Comparison of ENCODE assay signal across 8 cellular contexts in genomic region chr1:67400029-67400786, GRCh38. TPM values are rescaled to one million over a fixed set of nuclear protein-coding genes. Genes with fewer than 3 reads are reported as not detected.
A peak's percentile ranks its signal among the peaks of the same experiment; 100 is the strongest.
DNase-seq lines count a peak whose midpoint lies in the region; ATAC-seq, FAIRE-seq and TF ChIP-seq lines count a peak whose summit lies in the region.
"Not testable (repeated sequence)": the region's sequence is repeated elsewhere in the genome, so short reads cannot be mapped to it uniquely, and the experiment has no call there.

No MANE protein-coding gene starts in this region.

- not testable (repeated sequence) for H3K4me3 ChIP-seq in GM23338; PC-3 (ENCODE audit: low read length); bronchial epithelial cell (ENCODE audit: low read depth, low read length)

- intact Hi-C loops in PC-3 (cut with micrococcal nuclease), result not testable (repeated sequence)

- H3K36me3 Mint-ChIP-seq in GM23338 (ENCODE audit: low read depth), result peaks cover 18% of the 10 kb centered on the region
- peaks cover 65% of the 10 kb centered on the region for H3K36me3 Mint-ChIP-seq in activated T-helper 17 cell treated with anti-CD3 and anti-CD28 coated beads, Interleukin-2, amount 50 U/mL, for 72 hours (ENCODE audit: low read depth)
- peaks cover 30 to 47% of the 10 kb centered on the region in 2 donors for H3K36me3 Mint-ChIP-seq in stimulated activated naive B cell treated with anti-CD40 and anti-IgM and Interleukin-4, amounts not matched to agents 10 μg/mL and 1 μg/mL and 100 μg/mL, for 72 hours

- H3K4me1 ChIP-seq in GM23338 (ENCODE audit: insufficient read depth), result peaks cover 17% of the 10 kb centered on the region
- peaks cover 11% of the 10 kb centered on the region for H3K4me1 ChIP-seq in PC-3 (ENCODE audit: insufficient read depth, low read length)

- H3K27ac ChIP-seq in GM23338 (ENCODE audit: low read depth), result peak overlapping the region; percentile 13; the same call in 1 of the 2 replicates
- H3K27ac ChIP-seq in PC-3 (ENCODE audit: low read length), result not testable (repeated sequence)

- H3K36me3 ChIP-seq in GM23338 (ENCODE audit: insufficient read depth); PC-3 (ENCODE audit: low read depth, low read length); bronchial epithelial cell (ENCODE audit: control insufficient read depth, insufficient read depth, low read length): not testable (repeated sequence)

- not testable (repeated sequence) for H3K9me3 ChIP-seq in PC-3 (ENCODE audit: low read length)

- H3K27ac Mint-ChIP-seq in GM23338, result peak overlapping the region; percentile 63
- H3K27ac Mint-ChIP-seq in activated T-helper 17 cell treated with anti-CD3 and anti-CD28 coated beads, Interleukin-2, amount 50 U/mL, for 72 hours, result peak overlapping the region; percentile 82
- H3K27ac Mint-ChIP-seq in stimulated activated naive B cell treated with anti-CD40 and anti-IgM and Interleukin-4, amounts not matched to agents 10 μg/mL and 1 μg/mL and 100 μg/mL, for 72 hours, result peak overlapping the region; percentile 25

- H4K20me1 ChIP-seq in GM23338 (replicated peaks; ENCODE audit: insufficient read depth); PC-3 (ENCODE audit: low read length): not testable (repeated sequence)

- not testable (repeated sequence) for H3K9me3 Mint-ChIP-seq in GM23338; activated T-helper 17 cell treated with anti-CD3 and anti-CD28 coated beads, Interleukin-2, amount 50 U/mL, for 72 hours; stimulated activated naive B cell treated with anti-CD40 and anti-IgM and Interleukin-4, amounts not matched to agents 10 μg/mL and 1 μg/mL and 100 μg/mL, for 72 hours

- not testable (repeated sequence) for TF ChIP-seq CTCF in GM23338 (conservative IDR thresholded peaks at IDR 0.05; ENCODE audit: low read depth in 2 of 2); PC-3 (conservative IDR thresholded peaks at IDR 0.05; ENCODE audit: low read depth, low read length); bronchial epithelial cell (IDR thresholded peaks at IDR 0.05; ENCODE audit: insufficient read depth, low read length, severe bottlenecking)

- not testable (repeated sequence) for H2AFZ ChIP-seq in GM23338; PC-3 (ENCODE audit: low read length)

- H3F3A ChIP-seq in GM23338 (replicated peaks; ENCODE audit: low read depth); PC-3 (ENCODE audit: low read length, unreplicated experiment): not testable (repeated sequence)

- CTCF ChIA-PET in PC-3 (lab: Charles Lee), result not testable (repeated sequence)

- H3K27me3 Mint-ChIP-seq in GM23338 (ENCODE audit: insufficient read depth, low read depth, poor library complexity); activated T-helper 17 cell treated with anti-CD3 and anti-CD28 coated beads, Interleukin-2, amount 50 U/mL, for 72 hours; stimulated activated naive B cell treated with anti-CD40 and anti-IgM and Interleukin-4, amounts not matched to agents 10 μg/mL and 1 μg/mL and 100 μg/mL, for 72 hours: not testable (repeated sequence)

- not testable (repeated sequence) for H3K4me3 Mint-ChIP-seq in GM23338; stimulated activated naive B cell treated with anti-CD40 and anti-IgM and Interleukin-4, amounts not matched to agents 10 μg/mL and 1 μg/mL and 100 μg/mL, for 72 hours
- peak overlapping the region; percentile 27 for H3K4me3 Mint-ChIP-seq in activated T-helper 17 cell treated with anti-CD3 and anti-CD28 coated beads, Interleukin-2, amount 50 U/mL, for 72 hours

- DNase-seq in GM23338 (ENCODE audit: low spot score) (peak; percentile 62), PC-3 (peak; percentile 76), bronchial epithelial cell (ENCODE audit: low read depth) (peak; percentile 92), kidney glomerular epithelial cell (lab: John Stamatoyannopoulos, UW) (peak; percentile 27)
- DNase-seq in activated CD4-positive, alpha-beta T cell treated with anti-CD3 and anti-CD28 coated beads for 24 hours (ENCODE audit: low read depth in 2 of 2), result peak; percentile 13 to 53
- peak; percentile 37 to 55 for DNase-seq in stimulated activated CD4-positive, alpha-beta T cell treated with anti-CD3 and anti-CD28 coated beads, Interleukin-12 subunit alpha, Interleukin-12 subunit beta, amount 100 ng/mL, for 24 hours (ENCODE audit: low read depth in 2 of 2)
- peak; percentile 9 for DNase-seq in stimulated activated naive B cell treated with anti-CD40 and anti-IgM and Interleukin-4, amounts not matched to agents 10 μg/mL and 1 μg/mL and 100 μg/mL, for 72 hours

- peaks cover 29% of the 10 kb centered on the region for H3K4me1 Mint-ChIP-seq in GM23338
- H3K4me1 Mint-ChIP-seq in activated T-helper 17 cell treated with anti-CD3 and anti-CD28 coated beads, Interleukin-2, amount 50 U/mL, for 72 hours, result peaks cover 16% of the 10 kb centered on the region
- H3K4me1 Mint-ChIP-seq in stimulated activated naive B cell treated with anti-CD40 and anti-IgM and Interleukin-4, amounts not matched to agents 10 μg/mL and 1 μg/mL and 100 μg/mL, for 72 hours, result peaks cover 4 to 14% of the 10 kb centered on the region in 2 donors

- FAIRE-seq in bronchial epithelial cell (lab: Jason Lieb, UNC), result not testable (repeated sequence)

- peaks cover 14% of the 10 kb centered on the region for H3K9me2 ChIP-seq in GM23338 (ENCODE audit: insufficient read depth)
- not testable (repeated sequence) for H3K9me2 ChIP-seq in PC-3 (replicated peaks; ENCODE audit: low read length)

- not testable (repeated sequence) for ATAC-seq in GM23338
- ATAC-seq in PC-3, result peak; percentile 46
- peak; percentile 92 for ATAC-seq in activated T-helper 17 cell treated with anti-CD3 and anti-CD28 coated beads, Interleukin-2, amount 50 U/mL, for 72 hours (replicated peaks)
- ATAC-seq in stimulated activated naive B cell treated with anti-CD40 and anti-IgM and Interleukin-4, amounts not matched to agents 10 μg/mL and 1 μg/mL and 100 μg/mL, for 72 hours (replicated peaks), result peak in 1 of 2 donors; percentile 39

- POLR2A ChIA-PET in PC-3 (lab: Charles Lee; ENCODE audit: unreplicated experiment), result interaction anchor here (0.6 kb wide), 1 partner anchor 310 kb away, joined by 3 read pairs; no protein-coding TSS in a partner anchor

- H3K27me3 ChIP-seq in GM23338 (ENCODE audit: insufficient read depth); PC-3 (ENCODE audit: low read length); bronchial epithelial cell (ENCODE audit: control insufficient read depth, insufficient read depth, low read length): not testable (repeated sequence)

- BruUV-seq in PC-3 (replicated peaks; lab: Mats Ljungman, UMichigan), result not testable (repeated sequence)

- not testable (repeated sequence) for H3K79me2 ChIP-seq in GM23338 (replicated peaks; ENCODE audit: insufficient read depth); PC-3 (ENCODE audit: low read length)

- H3K4me2 ChIP-seq in GM23338; PC-3 (ENCODE audit: low read length): not testable (repeated sequence)

- not testable (repeated sequence) for H3K9ac ChIP-seq in PC-3 (ENCODE audit: low read length)

RNA-seq across cellular contexts. Expression of gene SERBP1, which starts 30.0 kb away (rescaled TPM):
- 674 and 696 TPM in 2 replicates for total RNA-seq in GM23338 (2014; rRNA removed; shearing (Covaris generic))
- 532 and 559 TPM in 2 replicates for polyA plus RNA-seq in GM23338 (2016; fragmentation: Nextera tagmentation; extraction: Ambion mirVana)
- total RNA-seq in PC-3 (2014; rRNA removed) (256 and 337 TPM in 2 replicates), bronchial epithelial cell (247 and 282 TPM in 2 replicates)
- total RNA-seq in activated T-helper 17 cell treated with anti-CD3 and anti-CD28 coated beads, Interleukin-2, amount 50 U/mL, for 72 hours, result 100 to 1,000 TPM; 225 to 393 TPM

Comparison
In these comparisons a context has a peak if more than half of its experiments do, and no peak if none do; other contexts are left out.
1. DNase-seq: peak in every context shown above with its lines; median percentile 92 in bronchial epithelial cell; 76 in PC-3; 62 in GM23338; 46 in stimulated activated CD4-positive, alpha-beta T cell treated with anti-CD3 and anti-CD28 coated beads, Interleukin-12 subunit alpha, Interleukin-12 subunit beta, amount 100 ng/mL, for 24 hours; 33 in activated CD4-positive, alpha-beta T cell treated with anti-CD3 and anti-CD28 coated beads for 24 hours; 27 in kidney glomerular epithelial cell; 9 in stimulated activated naive B cell treated with anti-CD40 and anti-IgM and Interleukin-4, amounts not matched to agents 10 μg/mL and 1 μg/mL and 100 μg/mL, for 72 hours.
2. H3K27ac Mint-ChIP-seq: peak in every context shown above with its lines; median percentile 82 in activated T-helper 17 cell treated with anti-CD3 and anti-CD28 coated beads, Interleukin-2, amount 50 U/mL, for 72 hours; 63 in GM23338; 25 in stimulated activated naive B cell treated with anti-CD40 and anti-IgM and Interleukin-4, amounts not matched to agents 10 μg/mL and 1 μg/mL and 100 μg/mL, for 72 hours.